In genomic region chr3:131036200-131036816, GRCh38 we compare ENCODE assay signal across 12 cellular contexts. TPM values are rescaled to one million over a fixed set of nuclear protein-coding genes. Genes with fewer than 3 reads are reported as not detected.
DNase-seq lines count a peak whose midpoint lies in the region; ATAC-seq and TF ChIP-seq lines count a peak whose summit lies in the region.
"Had no signal": no experiment of that assay in that cellular context is flagged by ENCODE, and none has a peak within 500 bp of the region (broad histone marks: within the 10 kb centered on the region; RNA-seq: fewer than 3 reads in every experiment).

No MANE protein-coding gene starts in this region.

- 16 to 38% methylated on average over 1 of the region's 1 CpG for WGBS in thyroid gland, 2 donors

- intact Hi-C loops in thyroid gland (cut with DNase I) = no loop called here

- H3K9me3 ChIP-seq in thyroid gland (no peaks in the 10 kb centered on the region), SJCRH30 (replicated peaks) (no peaks in the 10 kb centered on the region)
- H3K9me3 ChIP-seq: neutrophil had no signal

- H3K27ac ChIP-seq in foreskin keratinocyte (no peak overlapping the region), thyroid gland (peak overlapping the region in 2 of 3 donors; percentile 37 to 69), SJCRH30 (no peak overlapping the region)
- H3K27ac ChIP-seq: neutrophil, skin epidermis had no signal

- no peak for TF ChIP-seq POLR2A in thyroid gland (IDR thresholded peaks at IDR 0.05)

- TF ChIP-seq CTCF in foreskin keratinocyte (conservative IDR thresholded peaks at IDR 0.05) = no peak
- no peak for TF ChIP-seq CTCF in thyroid gland (IDR thresholded peaks at IDR 0.05)

- H3K27me3 ChIP-seq in foreskin keratinocyte (no peaks in the 10 kb centered on the region), thyroid gland (no peaks in the 10 kb centered on the region), SJCRH30 (no peaks in the 10 kb centered on the region)
- H3K27me3 ChIP-seq: neutrophil had no signal

- H3K36me3 ChIP-seq in thyroid gland (no peaks in the 10 kb centered on the region), SJCRH30 (no peaks in the 10 kb centered on the region)
- H3K36me3 ChIP-seq: neutrophil had no signal

- no peaks in the 10 kb centered on the region for H3K4me1 ChIP-seq in foreskin keratinocyte
- peaks cover 13 to 14% of the 10 kb centered on the region in 2 donors for H3K4me1 ChIP-seq in thyroid gland
- H3K4me1 ChIP-seq in SJCRH30 = no peaks in the 10 kb centered on the region

- ATAC-seq in foreskin keratinocyte = peak; percentile 32

- DNase-seq in HCEC 1CT = peak; percentile 77
- DNase-seq in amniotic stem cell (lab: John Stamatoyannopoulos, UW) = peak; percentile 10
- DNase-seq in foreskin keratinocyte = peak in 1 of 2 donors; percentile 18
- DNase-seq in thyroid gland = no peak
- no peak for DNase-seq in NCI-H1436 treated with DMSO at 0.1 percent for 48 hours (lab: John Stamatoyannopoulos, UW)
- DNase-seq in COR-L47 (lab: John Stamatoyannopoulos, UW) = no peak
- no peak for DNase-seq in SJCRH30
- DNase-seq: activated naive CD4-positive, alpha-beta T cell; NCI-H2171; NK-92 treated with Interleukin-12 subunit alpha and Interleukin-12 subunit beta, amount 100 ng/mL, for 24 hours had no signal

- H3K4me3 ChIP-seq in thyroid gland (replicated peaks in 1 of 3) = no peak overlapping the region
- H3K4me3 ChIP-seq in SJCRH30 = no peak overlapping the region
- H3K4me3 ChIP-seq: skin epidermis had no signal

RNA-seq across cellular contexts. Expression of gene NEK11, which starts 9.6 kb away (rescaled TPM):
- 4.2 TPM in 2 replicates for total RNA-seq in foreskin keratinocyte
- 2.1 and 2.3 TPM in 2 replicates for polyA plus RNA-seq in foreskin keratinocyte
- total RNA-seq in thyroid gland = 10 to 100 TPM; 14.8 to 34.0 (median 28.2) TPM
- 1.9 and 2.0 TPM in 2 replicates for total RNA-seq in SJCRH30 (2014; rRNA removed; shearing (Covaris generic))

RNA-seq across cellular contexts. Expression of gene ASTE1, which starts 9.7 kb away (rescaled TPM):
- total RNA-seq in foreskin keratinocyte = 5.1 and 5.3 TPM in 2 replicates
- polyA plus RNA-seq in foreskin keratinocyte = 2.4 and 2.9 TPM in 2 replicates
- 10 to 100 TPM in 2 of 4 donors, 1 to 10 TPM in 2; 7.9 to 13.1 (median 9.7) TPM for total RNA-seq in thyroid gland
- 10.4 and 10.5 TPM in 2 replicates for total RNA-seq in SJCRH30 (2014; rRNA removed; shearing (Covaris generic))

Comparison
In these comparisons a context has a peak if more than half of its experiments do, and no peak if none do; other contexts are left out.
1. DNase-seq: peak in HCEC 1CT (single experiment) and amniotic stem cell (single experiment); none in thyroid gland (0 of 2), NCI-H1436 treated with DMSO at 0.1 percent for 48 hours (single experiment), COR-L47 (single experiment) and SJCRH30 (0 of 2).
2. H3K27ac ChIP-seq: peak in thyroid gland (2 of 3); none in foreskin keratinocyte (single experiment) and SJCRH30 (single experiment).